Comparison of ENCODE assay signal across 1 cellular context in the genomic region with DNA sequence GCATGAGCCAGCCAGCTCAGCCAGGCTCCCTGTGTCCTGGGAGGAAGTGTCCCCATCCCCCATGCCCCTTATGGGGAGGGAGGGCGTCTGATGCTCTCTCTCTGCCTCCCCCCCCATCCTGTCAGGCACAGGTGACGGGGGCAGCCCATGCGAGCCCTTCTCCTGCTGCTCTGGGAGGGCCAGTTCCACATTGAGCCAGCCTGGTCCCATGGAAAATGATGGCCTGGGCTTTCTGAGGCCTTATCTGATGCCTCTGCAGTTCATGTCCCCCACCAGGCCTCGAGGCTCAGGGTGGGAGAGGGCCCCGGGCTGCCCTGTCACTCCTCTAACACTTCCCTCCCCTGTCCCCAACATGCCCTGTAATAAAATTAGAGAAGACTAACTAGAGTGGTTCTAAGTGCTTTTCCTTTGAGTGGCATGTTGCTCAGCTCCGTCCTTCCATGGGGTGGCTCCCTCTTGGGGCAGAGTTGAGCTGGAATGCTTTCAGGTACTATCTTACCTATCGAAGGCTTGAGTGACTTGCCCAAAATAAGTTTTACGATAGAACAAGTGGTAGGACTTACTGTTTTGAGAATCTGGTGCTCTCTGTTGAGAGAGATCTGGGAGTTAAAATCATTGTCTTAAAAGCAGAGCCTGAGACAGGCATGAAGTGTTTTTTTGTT.
A peak's percentile ranks its signal among the peaks of the same experiment; 100 is the strongest.
TF ChIP-seq lines count a peak whose summit lies in the region.

No MANE protein-coding gene starts in this region.

TF ChIP-seq in HCT116, 20 proteins besides CTCF, POLR2A, EP300 and RAD21:
- TF ChIP-seq, protein P1, sequence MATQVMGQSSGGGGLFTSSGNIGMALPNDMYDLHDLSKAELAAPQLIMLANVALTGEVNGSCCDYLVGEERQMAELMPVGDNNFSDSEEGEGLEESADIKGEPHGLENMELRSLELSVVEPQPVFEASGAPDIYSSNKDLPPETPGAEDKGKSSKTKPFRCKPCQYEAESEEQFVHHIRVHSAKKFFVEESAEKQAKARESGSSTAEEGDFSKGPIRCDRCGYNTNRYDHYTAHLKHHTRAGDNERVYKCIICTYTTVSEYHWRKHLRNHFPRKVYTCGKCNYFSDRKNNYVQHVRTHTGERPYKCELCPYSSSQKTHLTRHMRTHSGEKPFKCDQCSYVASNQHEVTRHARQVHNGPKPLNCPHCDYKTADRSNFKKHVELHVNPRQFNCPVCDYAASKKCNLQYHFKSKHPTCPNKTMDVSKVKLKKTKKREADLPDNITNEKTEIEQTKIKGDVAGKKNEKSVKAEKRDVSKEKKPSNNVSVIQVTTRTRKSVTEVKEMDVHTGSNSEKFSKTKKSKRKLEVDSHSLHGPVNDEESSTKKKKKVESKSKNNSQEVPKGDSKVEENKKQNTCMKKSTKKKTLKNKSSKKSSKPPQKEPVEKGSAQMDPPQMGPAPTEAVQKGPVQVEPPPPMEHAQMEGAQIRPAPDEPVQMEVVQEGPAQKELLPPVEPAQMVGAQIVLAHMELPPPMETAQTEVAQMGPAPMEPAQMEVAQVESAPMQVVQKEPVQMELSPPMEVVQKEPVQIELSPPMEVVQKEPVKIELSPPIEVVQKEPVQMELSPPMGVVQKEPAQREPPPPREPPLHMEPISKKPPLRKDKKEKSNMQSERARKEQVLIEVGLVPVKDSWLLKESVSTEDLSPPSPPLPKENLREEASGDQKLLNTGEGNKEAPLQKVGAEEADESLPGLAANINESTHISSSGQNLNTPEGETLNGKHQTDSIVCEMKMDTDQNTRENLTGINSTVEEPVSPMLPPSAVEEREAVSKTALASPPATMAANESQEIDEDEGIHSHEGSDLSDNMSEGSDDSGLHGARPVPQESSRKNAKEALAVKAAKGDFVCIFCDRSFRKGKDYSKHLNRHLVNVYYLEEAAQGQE (IDR thresholded peaks at IDR 0.05; ENCODE audit: low read depth) = no peak
- TF ChIP-seq YY1 (IDR thresholded peaks at IDR 0.05; ENCODE audit: extremely low read depth, insufficient replicate concordance, low read depth, low read length) = peak; percentile 16
- no peak for TF ChIP-seq SRF (IDR thresholded peaks at IDR 0.05; ENCODE audit: low read depth)
- no peak for TF ChIP-seq SIN3A (IDR thresholded peaks at IDR 0.05; ENCODE audit: low read depth)
- TF ChIP-seq, protein P2, sequence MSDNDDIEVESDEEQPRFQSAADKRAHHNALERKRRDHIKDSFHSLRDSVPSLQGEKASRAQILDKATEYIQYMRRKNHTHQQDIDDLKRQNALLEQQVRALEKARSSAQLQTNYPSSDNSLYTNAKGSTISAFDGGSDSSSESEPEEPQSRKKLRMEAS (IDR thresholded peaks at IDR 0.05) = no peak
- no peak for TF ChIP-seq EGR1 (IDR thresholded peaks at IDR 0.05; ENCODE audit: low read depth)
- no peak for TF ChIP-seq JUND (IDR thresholded peaks at IDR 0.05)
